In the genomic region with DNA sequence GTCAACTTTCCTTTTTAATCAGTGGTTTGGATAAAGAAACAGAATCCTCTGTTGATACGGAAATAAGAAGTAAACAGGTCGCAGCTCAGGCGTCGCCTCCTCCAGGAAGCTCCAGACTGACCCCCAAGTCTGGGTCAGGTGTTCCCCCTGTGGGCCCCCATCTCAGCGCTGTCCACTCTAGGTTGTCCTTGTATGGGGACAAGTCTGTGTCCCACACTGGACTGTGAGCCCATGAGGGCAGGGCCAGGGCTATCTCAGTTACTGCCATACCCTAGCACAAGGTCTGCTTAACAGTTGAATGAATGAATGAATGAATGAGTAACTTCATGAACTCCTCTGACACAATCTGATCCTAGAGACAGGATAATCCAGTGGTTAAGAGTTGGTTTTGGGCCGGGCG, we compare ENCODE assay signal across 14 cellular contexts. TPM values are rescaled to one million over a fixed set of nuclear protein-coding genes. Genes with fewer than 3 reads are reported as not detected.
A peak's percentile ranks its signal among the peaks of the same experiment; 100 is the strongest.
DNase-seq lines count a peak whose midpoint lies in the region; ATAC-seq and TF ChIP-seq lines count a peak whose summit lies in the region.
"Had no signal": no experiment of that assay in that cellular context is flagged by ENCODE, and none has a peak within 500 bp of the region (broad histone marks: within the 10 kb centered on the region; RNA-seq: fewer than 3 reads in every experiment).

No MANE protein-coding gene starts in this region.

- no peaks in the 10 kb centered on the region for H3K9me2 ChIP-seq in OCI-LY1 (ENCODE audit: low read depth, low read length)

- H3K27me3 Mint-ChIP-seq in CD4-positive, alpha-beta memory T cell: no peaks in the 10 kb centered on the region

- H4K20me1 ChIP-seq in OCI-LY1 (ENCODE audit: insufficient read depth, low read length): no peaks in the 10 kb centered on the region

- peak overlapping the region; percentile 61 for H3K9ac ChIP-seq in OCI-LY1 (ENCODE audit: low read length)

- CTCF ChIA-PET in CD4-positive, alpha-beta memory T cell (lab: Charles Lee; ENCODE audit: partially characterized antibody): interaction anchor here (1.7 to 1.9 kb wide), 2 partner anchors 13 to 57 kb away, joined by 5 to 8 read pairs; no protein-coding TSS in a partner anchor

- no peak overlapping the region for H3K27ac ChIP-seq in CD4-positive, alpha-beta memory T cell (ENCODE audit: low read depth, low read length)
- H3K27ac ChIP-seq in OCI-LY1 (ENCODE audit: low read depth, low read length, poor library complexity, severe bottlenecking) (peak overlapping the region; percentile 96), caudate nucleus (ENCODE audit: low read depth, low read length) (peak overlapping the region; percentile 97), neutrophil (peak overlapping the region; percentile 89)
- H3K27ac ChIP-seq: suprapubic skin had no signal

- H3K27ac Mint-ChIP-seq in CD4-positive, alpha-beta memory T cell: peak overlapping the region in 4 of 7 donors; percentile 57 to 76 (median 64)

- no peak overlapping the region for H3K4me3 Mint-ChIP-seq in CD4-positive, alpha-beta memory T cell
- H3K4me3 Mint-ChIP-seq: CD8-positive, alpha-beta T cell had no signal

- peak overlapping the region; percentile 76 for H3K4me2 ChIP-seq in OCI-LY1 (ENCODE audit: low read length)

- H3K9me3 Mint-ChIP-seq in CD4-positive, alpha-beta memory T cell: no peaks in the 10 kb centered on the region
- H3K9me3 Mint-ChIP-seq: CD8-positive, alpha-beta T cell had no signal

- peaks cover 25 to 59% of the 10 kb centered on the region in 2 donors for H3K36me3 Mint-ChIP-seq in CD4-positive, alpha-beta memory T cell

- no peak for DNase-seq in CD4-positive, alpha-beta memory T cell
- DNase-seq in caudate nucleus (lab: John Stamatoyannopoulos, UW) (peak in 2 of 61 donors; percentile 11 to 63), globus pallidus (ENCODE audit: low spot score) (no peak), dedifferentiated amniotic fluid mesenchymal stem cell (ENCODE audit: extremely low spot score) (no peak)
- DNase-seq: activated CD4-positive, alpha-beta T cell treated with anti-CD3 and anti-CD28 coated beads, Interleukin-2, amount 50 U/mL, for 48 hours; CD8-positive, alpha-beta T cell; islet precursor cell; NCI-H187; NCI-H510A treated with DMSO at 0.1 percent for 48 hours; stimulated activated CD4-positive, alpha-beta T cell treated with anti-CD3 and anti-CD28 coated beads, Interleukin-15, amount 100 ng/mL, for 24 hours had no signal

- H3K4me1 Mint-ChIP-seq in CD4-positive, alpha-beta memory T cell: peaks cover 32 to 56% (median 44%) of the 10 kb centered on the region in 4 donors

- intact Hi-C loops in CD4-positive, alpha-beta memory T cell (cut with micrococcal nuclease): no loop called here

- no peak overlapping the region for H2AFZ ChIP-seq in OCI-LY1 (ENCODE audit: low read length)

- no peak for TF ChIP-seq CTCF in OCI-LY1 (IDR thresholded peaks at IDR 0.05; ENCODE audit: low read length)
- no peak for TF ChIP-seq CTCF in neutrophil (IDR thresholded peaks at IDR 0.05)

- ATAC-seq in HG03520 (IDR thresholded peaks at IDR 0.05; ENCODE audit: unreplicated experiment): no peak
- ATAC-seq: CD8-positive, alpha-beta T cell had no signal

- peaks cover 25% of the 10 kb centered on the region for H3K79me2 ChIP-seq in OCI-LY1 (ENCODE audit: insufficient read depth, low read length)

- H3K4me1 ChIP-seq in CD4-positive, alpha-beta memory T cell (ENCODE audit: insufficient read depth, low read length): peaks cover 25% of the 10 kb centered on the region
- H3K4me1 ChIP-seq in OCI-LY1 (ENCODE audit: insufficient read depth, low read length, severe bottlenecking) (peaks cover 79% of the 10 kb centered on the region), neutrophil (ENCODE audit: control insufficient read depth in 1 of 2, insufficient read depth in 1 of 2, low read depth in 1 of 2, low read length in 1 of 2) (peaks cover 36 to 38% of the 10 kb centered on the region in 2 experiments)

- peaks cover 34% of the 10 kb centered on the region for H3K36me3 ChIP-seq in CD4-positive, alpha-beta memory T cell (ENCODE audit: insufficient read depth, low read length)
- H3K36me3 ChIP-seq in OCI-LY1 (ENCODE audit: insufficient read depth, low read length): peaks cover 55% of the 10 kb centered on the region
- peaks cover 51% of the 10 kb centered on the region for H3K36me3 ChIP-seq in neutrophil

- H3K4me3 ChIP-seq in CD4-positive, alpha-beta memory T cell (ENCODE audit: low read length in 2 of 2): no peak overlapping the region
- peak overlapping the region; percentile 53 for H3K4me3 ChIP-seq in OCI-LY1 (ENCODE audit: low read depth, low read length, poor library complexity, severe bottlenecking)
- no peak overlapping the region for H3K4me3 ChIP-seq in neutrophil (ENCODE audit: low read depth in 1 of 2, low read length in 1 of 2)
- H3K4me3 ChIP-seq: suprapubic skin had no signal

- POLR2A ChIA-PET in CD4-positive, alpha-beta memory T cell (lab: Charles Lee; ENCODE audit: partially characterized antibody): interaction anchor here (1.1 kb wide), 1 partner anchor 19 kb away, joined by 3 read pairs; no protein-coding TSS in a partner anchor

- peaks cover 5% of the 10 kb centered on the region; the same call in 1 of the 2 replicates for H3F3A ChIP-seq in OCI-LY1 (ENCODE audit: insufficient read depth, low read length)

- no peaks in the 10 kb centered on the region for H3K27me3 ChIP-seq in CD4-positive, alpha-beta memory T cell (ENCODE audit: insufficient read depth, low read length)
- no peaks in the 10 kb centered on the region for H3K27me3 ChIP-seq in OCI-LY1 (ENCODE audit: insufficient read depth, low read length)
- H3K27me3 ChIP-seq in neutrophil: no peaks in the 10 kb centered on the region
- H3K27me3 ChIP-seq: suprapubic skin had no signal

- no peaks in the 10 kb centered on the region for H3K9me3 ChIP-seq in CD4-positive, alpha-beta memory T cell (ENCODE audit: control insufficient read depth in 1 of 2, low read length in 2 of 2)
- H3K9me3 ChIP-seq in OCI-LY1 (ENCODE audit: low read length) (no peaks in the 10 kb centered on the region), neutrophil (no peaks in the 10 kb centered on the region)
- H3K9me3 ChIP-seq: suprapubic skin had no signal

RNA-seq across cellular contexts. Expression of gene CLASRP, which starts 7.5 kb away (rescaled TPM):
- 100 to 1,000 TPM; 156 to 163 TPM for total RNA-seq in CD4-positive, alpha-beta memory T cell
- 10 to 100 TPM in 1 of 2 donors, 1 to 10 TPM in 1; 3.8 to 12.7 TPM for polyA plus RNA-seq in CD4-positive, alpha-beta memory T cell

RNA-seq across cellular contexts. Expression of gene ZNF296, which starts 29.9 kb away (rescaled TPM):
- 1 to 10 TPM; 1.7 to 1.9 TPM for total RNA-seq in CD4-positive, alpha-beta memory T cell
- 1 to 10 TPM in 1 of 2 donors, under 1 TPM in 1; 0.98 to 3.2 TPM for polyA plus RNA-seq in CD4-positive, alpha-beta memory T cell

RNA-seq across cellular contexts. Expression of gene GEMIN7, which starts 32.7 kb away (rescaled TPM):
- 10 to 100 TPM; 15.9 to 17.6 TPM for total RNA-seq in CD4-positive, alpha-beta memory T cell
- 10 to 100 TPM; 34.9 to 75.3 TPM for polyA plus RNA-seq in CD4-positive, alpha-beta memory T cell

RNA-seq across cellular contexts. Expression of gene RELB, which starts 45.1 kb away (rescaled TPM):
- total RNA-seq in CD4-positive, alpha-beta memory T cell: 10 to 100 TPM; 38.8 to 39.8 TPM
- polyA plus RNA-seq in CD4-positive, alpha-beta memory T cell: 10 to 100 TPM; 19.7 to 31.2 TPM

RNA-seq across cellular contexts. Expression of gene PPP1R37, which starts 46.6 kb away (rescaled TPM):
- 10 to 100 TPM; 25.2 to 26.2 TPM for total RNA-seq in CD4-positive, alpha-beta memory T cell
- 1 to 10 TPM in 1 of 2 donors, under 1 TPM in 1; 0.31 to 1.4 TPM for polyA plus RNA-seq in CD4-positive, alpha-beta memory T cell
